Comparison of ENCODE assay signal across 8 cellular contexts in the genomic region with DNA sequence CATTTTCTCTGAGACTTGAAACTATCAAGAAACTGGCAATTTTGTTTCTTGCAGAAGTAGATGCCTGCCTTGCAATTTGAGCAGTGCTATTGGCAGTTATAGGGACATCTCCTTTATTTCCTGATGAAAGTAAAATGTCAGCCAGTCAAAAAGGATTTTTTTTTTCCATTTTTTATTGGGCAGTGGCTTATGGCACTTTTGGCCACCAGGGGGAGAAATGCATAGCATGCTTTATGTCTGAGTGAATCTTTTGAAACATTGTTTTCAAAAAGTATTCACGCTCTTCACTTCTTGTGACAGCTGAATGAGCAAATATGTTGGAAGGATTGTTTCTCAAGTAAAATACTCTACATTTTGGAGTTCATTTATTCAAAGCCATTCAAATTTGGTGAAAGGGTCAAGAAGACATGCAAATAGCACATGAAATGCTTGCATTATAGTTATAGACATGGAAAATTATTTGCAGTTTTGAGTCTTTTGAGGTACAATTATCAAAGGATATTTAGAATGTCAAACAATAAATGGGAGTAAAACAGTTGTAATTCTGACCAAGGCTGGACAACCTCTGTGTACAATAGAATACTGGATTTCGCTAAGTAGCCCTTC.
A peak's percentile ranks its signal among the peaks of the same experiment; 100 is the strongest.
DNase-seq lines count a peak whose midpoint lies in the region; ATAC-seq, FAIRE-seq and TF ChIP-seq lines count a peak whose summit lies in the region.

No MANE protein-coding gene starts in this region.

- H2BK20ac ChIP-seq in H1 (ENCODE audit: low read length), result no peak overlapping the region

- H3K9ac ChIP-seq in H1 (replicated peaks in 1 of 4; ENCODE audit: extremely low read depth in 1 of 4, low read depth in 3 of 4, low read length in 3 of 4), result no peak overlapping the region

- peak; percentile 45 for ATAC-seq in Right ventricle myocardium superior (ENCODE audit: poor library complexity)
- no peak for ATAC-seq in left cardiac atrium
- no peak for ATAC-seq in HG02763 (IDR thresholded peaks at IDR 0.05; ENCODE audit: unreplicated experiment)
- ATAC-seq in GM18502 (IDR thresholded peaks at IDR 0.05; ENCODE audit: poor library complexity, unreplicated experiment), result no peak

- H3K18ac ChIP-seq in H1 (ENCODE audit: extremely low read depth, low read length), result no peak overlapping the region

- no peak overlapping the region for H3K56ac ChIP-seq in H1 (replicated peaks; ENCODE audit: insufficient read length, low read depth, low read length)

- H4K91ac ChIP-seq in H1 (replicated peaks; ENCODE audit: insufficient read length, low read length), result no peak overlapping the region

- no peaks in the 10 kb centered on the region for H3K79me2 ChIP-seq in H1 (ENCODE audit: control insufficient read depth in 1 of 2, insufficient read depth in 2 of 2, low read length in 2 of 2)

- no peaks in the 10 kb centered on the region for H3K4me1 ChIP-seq in H1 (replicated peaks in 1 of 4; ENCODE audit: control insufficient read depth in 3 of 4, insufficient read depth in 4 of 4, low read length in 3 of 4)

- no peaks in the 10 kb centered on the region for H3K23me2 ChIP-seq in H1 (ENCODE audit: low read depth, low read length)

- POLR2A ChIA-PET in H1 (lab: Charles Lee; ENCODE audit: partially characterized antibody), result no interaction called here

- TF ChIP-seq RAD21 in H1 (IDR thresholded peaks at IDR 0.05 in 1 of 2, conservative IDR thresholded peaks at IDR 0.05 in 1 of 2; ENCODE audit: low read depth in 2 of 2, low read length in 2 of 2), result peak; percentile 53 to 62

- H3K9me3 Mint-ChIP-seq in osteocyte (ENCODE audit: unreplicated experiment), result peaks cover 3% of the 10 kb centered on the region

- TF ChIP-seq POLR2A in H1 (IDR thresholded peaks at IDR 0.05; ENCODE audit: control extremely low read depth in 1 of 2, low read depth in 2 of 2, low read length in 2 of 2), result no peak

- no peak overlapping the region for H2BK5ac ChIP-seq in H1 (ENCODE audit: low read depth, low read length)

- H2AK5ac ChIP-seq in H1 (ENCODE audit: low read depth, low read length), result no peak overlapping the region

- peak; percentile 36 for FAIRE-seq in H1 (lab: Jason Lieb, UNC)

- no peak for TF ChIP-seq EP300 in H1 (IDR thresholded peaks at IDR 0.05; ENCODE audit: borderline replicate concordance in 1 of 2, low read depth in 2 of 2, low read length in 2 of 2)

- H3K14ac ChIP-seq in H1 (ENCODE audit: insufficient read length), result no peak overlapping the region

- H2AFZ ChIP-seq in H1 (ENCODE audit: low read length), result no peak overlapping the region

- H3K27me3 Mint-ChIP-seq in osteocyte (ENCODE audit: unreplicated experiment), result no peaks in the 10 kb centered on the region

- H3K4me3 Mint-ChIP-seq in osteocyte (ENCODE audit: unreplicated experiment), result no peak overlapping the region

- H3K23ac ChIP-seq in H1 (ENCODE audit: insufficient read length), result no peak overlapping the region

- no peak overlapping the region for H3K4ac ChIP-seq in H1 (replicated peaks; ENCODE audit: insufficient read length, low read depth, low read length)

- intact Hi-C loops in Right ventricle myocardium superior (cut with DNase I), result loop anchor here (5.0 kb wide), 1 partner anchor 61 kb away; no protein-coding TSS in a partner anchor
- intact Hi-C loops in left cardiac atrium (cut with DNase I), result loop anchor here in 1 of 2 donors (2.0 to 10.0 kb wide), 2 partner anchors 65 to 71 kb away; no protein-coding TSS in a partner anchor

- no peak overlapping the region for H3K27ac Mint-ChIP-seq in osteocyte (ENCODE audit: unreplicated experiment)

- peaks cover 12% of the 10 kb centered on the region for H3K4me1 Mint-ChIP-seq in osteocyte (ENCODE audit: unreplicated experiment)

- no peak overlapping the region for H2BK15ac ChIP-seq in H1 (ENCODE audit: low read length)

- no peaks in the 10 kb centered on the region for H3K79me1 ChIP-seq in H1 (ENCODE audit: low read depth, low read length)

- no peaks in the 10 kb centered on the region for H3K36me3 ChIP-seq in H1 (ENCODE audit: control insufficient read depth in 2 of 4, insufficient read depth in 4 of 4, low read length in 3 of 4)

- peaks cover 0 to 7% of the 10 kb centered on the region in 2 experiments; a peak in 1 of 4 replicates for H3K9me3 ChIP-seq in H1 (ENCODE audit: insufficient read depth in 2 of 2, low read depth in 1 of 2, low read length in 1 of 2)

- H4K8ac ChIP-seq in H1 (ENCODE audit: extremely low read depth, insufficient read depth, low read length), result no peak overlapping the region

- no peaks in the 10 kb centered on the region for H3K27me3 ChIP-seq in H1 (replicated peaks in 1 of 4; ENCODE audit: control insufficient read depth in 3 of 4, extremely low read depth in 1 of 4, insufficient read depth in 3 of 4, low read length in 3 of 4)

- no peak overlapping the region for H2BK12ac ChIP-seq in H1 (ENCODE audit: low read depth, low read length)

- WGBS in H1 (ENCODE audit: extremely low coverage in 1 of 2, insufficient coverage in 1 of 2, insufficient read length in 1 of 2, insufficient replicate concordance in 2 of 2, low coverage in 1 of 2, low lambda C conversion rate in 2 of 2, missing lambda C conversion rate in 1 of 2), 2 experiments, result 95% methylated on average over 2 of the region's 2 CpGs; no CpG with 5 or more reads in 1 of the 2 experiments

- DNase-seq in Right ventricle myocardium superior (no peak), left cardiac atrium (no peak), NCI-H226 (peak; percentile 18), H1 (ENCODE audit: low read depth in 1 of 2, low spot score in 2 of 2) (no peak), osteocyte (ENCODE audit: extremely low spot score, unreplicated experiment) (no peak)
- DNase-seq in stimulated activated CD4-positive, alpha-beta T cell treated with anti-CD3 and anti-CD28 coated beads, Interleukin-12 subunit alpha, Interleukin-12 subunit beta, amount 100 ng/mL, for 4 hours, result no peak

- H3K36me3 Mint-ChIP-seq in osteocyte (ENCODE audit: unreplicated experiment), result no peaks in the 10 kb centered on the region

- TF ChIP-seq CTCF in H1 (IDR thresholded peaks at IDR 0.05; ENCODE audit: control extremely low read depth in 1 of 3, insufficient read depth in 1 of 3, low read depth in 1 of 3, low read length in 3 of 3), result peak in 2 of 3 experiments; percentile 48 to 63; a peak in 3 of 4 replicates
- TF ChIP-seq CTCF in osteocyte (IDR thresholded peaks at IDR 0.05), result peak; percentile 81

- no peaks in the 10 kb centered on the region for H4K20me1 ChIP-seq in H1 (replicated peaks in 1 of 2; ENCODE audit: control insufficient read depth in 1 of 2, insufficient read depth in 2 of 2, low read length in 2 of 2)

- no peak overlapping the region for H2BK120ac ChIP-seq in H1 (replicated peaks; ENCODE audit: low read depth, low read length)

- CTCF ChIA-PET in H1 (lab: Charles Lee; ENCODE audit: partially characterized antibody), result interaction anchor here (0.7 to 4.8 kb wide), 18 partner anchors 8 to 362 kb away, joined by 3 to 57 read pairs (median 4); no protein-coding TSS in a partner anchor

- H3K4me2 ChIP-seq in H1 (ENCODE audit: insufficient read depth in 1 of 2, low read depth in 2 of 2, low read length in 2 of 2), result no peak overlapping the region

- H3K4me3 ChIP-seq in H1 (ENCODE audit: extremely low read depth in 1 of 4, insufficient read depth in 2 of 4, low read depth in 3 of 4, low read length in 4 of 4), result no peak overlapping the region

- no peak overlapping the region for H3K27ac ChIP-seq in H1 (ENCODE audit: low read depth, low read length)

- H4K5ac ChIP-seq in H1 (ENCODE audit: insufficient read length, low read depth, low read length), result no peak overlapping the region

TF ChIP-seq in H1, 55 proteins besides CTCF, POLR2A, EP300 and RAD21:
- no peak for TF ChIP-seq POU5F1 (IDR thresholded peaks at IDR 0.05; ENCODE audit: low read depth, low read length)
- no peak for TF ChIP-seq CHD1 (IDR thresholded peaks at IDR 0.05; ENCODE audit: low read depth, low read length)
- TF ChIP-seq TAF7 (optimal IDR thresholded peaks at IDR 0.05; ENCODE audit: borderline replicate concordance, low read depth, low read length), result no peak
- no peak for TF ChIP-seq GABPA (IDR thresholded peaks at IDR 0.05; ENCODE audit: borderline replicate concordance, insufficient read depth, low read length)
- TF ChIP-seq HDAC6 (IDR thresholded peaks at IDR 0.05; ENCODE audit: low read depth, low read length), result no peak
- TF ChIP-seq CHD2 (IDR thresholded peaks at IDR 0.05; ENCODE audit: low read length), result no peak
- TF ChIP-seq NANOG (IDR thresholded peaks at IDR 0.05; ENCODE audit: insufficient read depth, low read depth, low read length, poor library complexity, severe bottlenecking), result no peak
- no peak for TF ChIP-seq TCF12 (IDR thresholded peaks at IDR 0.05; ENCODE audit: low read depth, low read length)
- no peak for TF ChIP-seq MAFK (IDR thresholded peaks at IDR 0.05; ENCODE audit: low read depth, low read length)
- TF ChIP-seq SAP30 (IDR thresholded peaks at IDR 0.05; ENCODE audit: insufficient read depth, insufficient replicate concordance, low read length), result no peak
- TF ChIP-seq SRF (IDR thresholded peaks at IDR 0.05; ENCODE audit: low read depth, low read length), result no peak
- no peak for TF ChIP-seq SIN3A (conservative IDR thresholded peaks at IDR 0.05 in 1 of 2, IDR thresholded peaks at IDR 0.05 in 1 of 2; ENCODE audit: low read depth in 1 of 2, low read length in 2 of 2)
- no peak for TF ChIP-seq TAF1 (IDR thresholded peaks at IDR 0.05; ENCODE audit: low read depth, low read length)
- TF ChIP-seq CREB1 (IDR thresholded peaks at IDR 0.05), result no peak
